ENCODE assay signal across 20 cellular contexts in genomic region chr7:20194586-20194985, GRCh38. TPM values are rescaled to one million over a fixed set of nuclear protein-coding genes. Genes with fewer than 3 reads are reported as not detected.
"Had no signal": no experiment of that assay in that cellular context is flagged by ENCODE, and none has a peak within 500 bp of the region (broad histone marks: within the 10 kb centered on the region; RNA-seq: fewer than 3 reads in every experiment).

No MANE protein-coding gene starts in this region.

- H3K36me3 ChIP-seq: right atrium auricular region, tibial artery, vagina had no signal

- H3K9me3 ChIP-seq: right atrium auricular region, vagina had no signal

- H3K4me1 ChIP-seq: right atrium auricular region, tibial artery had no signal

- DNase-seq: activated effector memory CD4-positive, alpha-beta T cell treated with Interleukin-2 at 50 U/mL for 16 hours; activated naive CD4-positive, alpha-beta T cell treated with anti-CD3 and anti-CD28 coated beads, Interleukin-2, amount 50 U/mL, for 16 hours; activated T-cell treated with anti-CD3 and anti-CD28 coated beads, Interleukin-2, amount 50 U/mL, for 24 hours; dermis blood vessel endothelial cell; effector memory CD8-positive, alpha-beta T cell; foreskin keratinocyte; glutamatergic neuron; immature natural killer cell; mesendoderm; occipital lobe; stimulated activated CD4-positive, alpha-beta T cell treated with anti-CD3 and anti-CD28 coated beads, Interleukin-15, amount 100 ng/mL, for 24 hours; stimulated activated CD4-positive, alpha-beta T cell treated with anti-CD3 and anti-CD28 coated beads, Interleukin-4, amount 100 ng/mL, for 1 hour; stimulated activated naive CD4-positive, alpha-beta T cell; tibial artery had no signal

- H3K27me3 ChIP-seq: foreskin keratinocyte, right atrium auricular region, tibial artery, vagina had no signal

- H3K4me3 ChIP-seq: right atrium auricular region, tibial artery, vagina had no signal

- ATAC-seq: activated CD4-positive, CD25-positive, alpha-beta regulatory T cell treated with anti-CD3 and anti-CD28 coated beads, Interleukin-2, amount 50 U/mL, for 24 hours; effector memory CD8-positive, alpha-beta T cell; foreskin keratinocyte; natural killer cell treated with Interleukin-12 subunit alpha and Interleukin-12 subunit beta and Interleukin-15 and Interleukin-18, amount 100 ng/mL, for 72 hours had no signal

- H3K27ac ChIP-seq: foreskin keratinocyte, right atrium auricular region, tibial artery, vagina had no signal

RNA-seq across cellular contexts. Expression of gene MACC1, which starts 22.6 kb away (rescaled TPM):
- total RNA-seq: chondrocyte, skeletal muscle tissue had no signal
